In the genomic region with DNA sequence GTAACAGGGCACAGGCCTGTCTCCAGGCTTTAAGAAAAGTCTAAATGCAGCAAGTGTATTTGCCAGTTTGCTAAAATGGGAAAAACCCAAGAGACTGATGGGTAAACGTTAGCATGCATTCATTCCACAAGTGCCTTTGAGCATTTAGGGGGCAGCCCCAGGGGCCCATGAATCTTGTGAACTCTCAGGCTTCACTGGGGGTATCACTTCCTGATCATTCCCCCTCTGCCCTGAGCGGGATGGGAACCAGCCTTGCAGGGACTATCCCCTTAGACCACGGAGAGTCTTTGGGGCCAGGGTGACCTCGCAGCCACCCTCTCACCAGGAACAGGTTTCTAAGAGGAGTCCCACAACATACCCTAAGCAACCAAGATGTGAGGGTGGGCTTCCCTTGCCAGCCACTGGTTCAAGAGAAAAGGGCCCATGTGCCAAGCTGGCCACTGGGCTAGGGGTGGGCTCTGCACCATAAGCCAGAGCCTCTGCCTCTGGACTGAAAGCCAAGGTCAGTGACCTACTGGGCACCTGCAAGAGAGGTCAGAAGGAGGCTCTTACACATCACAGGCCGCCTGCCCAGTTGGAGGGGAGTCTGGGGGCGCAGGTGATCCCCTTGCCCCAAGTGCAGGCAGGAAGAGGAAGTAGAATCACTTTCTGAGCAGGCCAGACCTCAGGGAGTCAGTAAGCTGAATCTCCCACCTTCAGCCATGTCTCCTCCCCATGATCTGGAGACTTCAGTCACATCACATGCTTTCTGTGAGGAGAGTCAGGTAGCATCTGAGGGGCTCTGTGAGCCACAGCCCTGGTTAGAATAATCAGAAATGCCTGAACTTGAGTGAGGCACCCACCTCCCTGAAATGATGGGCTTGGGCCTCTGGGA, we compare ENCODE assay signal across 1 cellular context.
TF ChIP-seq lines count a peak whose summit lies in the region.

No MANE protein-coding gene starts in this region.

TF ChIP-seq in H1, 55 proteins besides CTCF, POLR2A, EP300 and RAD21 (continued from another document):
- TF ChIP-seq, protein P1, sequence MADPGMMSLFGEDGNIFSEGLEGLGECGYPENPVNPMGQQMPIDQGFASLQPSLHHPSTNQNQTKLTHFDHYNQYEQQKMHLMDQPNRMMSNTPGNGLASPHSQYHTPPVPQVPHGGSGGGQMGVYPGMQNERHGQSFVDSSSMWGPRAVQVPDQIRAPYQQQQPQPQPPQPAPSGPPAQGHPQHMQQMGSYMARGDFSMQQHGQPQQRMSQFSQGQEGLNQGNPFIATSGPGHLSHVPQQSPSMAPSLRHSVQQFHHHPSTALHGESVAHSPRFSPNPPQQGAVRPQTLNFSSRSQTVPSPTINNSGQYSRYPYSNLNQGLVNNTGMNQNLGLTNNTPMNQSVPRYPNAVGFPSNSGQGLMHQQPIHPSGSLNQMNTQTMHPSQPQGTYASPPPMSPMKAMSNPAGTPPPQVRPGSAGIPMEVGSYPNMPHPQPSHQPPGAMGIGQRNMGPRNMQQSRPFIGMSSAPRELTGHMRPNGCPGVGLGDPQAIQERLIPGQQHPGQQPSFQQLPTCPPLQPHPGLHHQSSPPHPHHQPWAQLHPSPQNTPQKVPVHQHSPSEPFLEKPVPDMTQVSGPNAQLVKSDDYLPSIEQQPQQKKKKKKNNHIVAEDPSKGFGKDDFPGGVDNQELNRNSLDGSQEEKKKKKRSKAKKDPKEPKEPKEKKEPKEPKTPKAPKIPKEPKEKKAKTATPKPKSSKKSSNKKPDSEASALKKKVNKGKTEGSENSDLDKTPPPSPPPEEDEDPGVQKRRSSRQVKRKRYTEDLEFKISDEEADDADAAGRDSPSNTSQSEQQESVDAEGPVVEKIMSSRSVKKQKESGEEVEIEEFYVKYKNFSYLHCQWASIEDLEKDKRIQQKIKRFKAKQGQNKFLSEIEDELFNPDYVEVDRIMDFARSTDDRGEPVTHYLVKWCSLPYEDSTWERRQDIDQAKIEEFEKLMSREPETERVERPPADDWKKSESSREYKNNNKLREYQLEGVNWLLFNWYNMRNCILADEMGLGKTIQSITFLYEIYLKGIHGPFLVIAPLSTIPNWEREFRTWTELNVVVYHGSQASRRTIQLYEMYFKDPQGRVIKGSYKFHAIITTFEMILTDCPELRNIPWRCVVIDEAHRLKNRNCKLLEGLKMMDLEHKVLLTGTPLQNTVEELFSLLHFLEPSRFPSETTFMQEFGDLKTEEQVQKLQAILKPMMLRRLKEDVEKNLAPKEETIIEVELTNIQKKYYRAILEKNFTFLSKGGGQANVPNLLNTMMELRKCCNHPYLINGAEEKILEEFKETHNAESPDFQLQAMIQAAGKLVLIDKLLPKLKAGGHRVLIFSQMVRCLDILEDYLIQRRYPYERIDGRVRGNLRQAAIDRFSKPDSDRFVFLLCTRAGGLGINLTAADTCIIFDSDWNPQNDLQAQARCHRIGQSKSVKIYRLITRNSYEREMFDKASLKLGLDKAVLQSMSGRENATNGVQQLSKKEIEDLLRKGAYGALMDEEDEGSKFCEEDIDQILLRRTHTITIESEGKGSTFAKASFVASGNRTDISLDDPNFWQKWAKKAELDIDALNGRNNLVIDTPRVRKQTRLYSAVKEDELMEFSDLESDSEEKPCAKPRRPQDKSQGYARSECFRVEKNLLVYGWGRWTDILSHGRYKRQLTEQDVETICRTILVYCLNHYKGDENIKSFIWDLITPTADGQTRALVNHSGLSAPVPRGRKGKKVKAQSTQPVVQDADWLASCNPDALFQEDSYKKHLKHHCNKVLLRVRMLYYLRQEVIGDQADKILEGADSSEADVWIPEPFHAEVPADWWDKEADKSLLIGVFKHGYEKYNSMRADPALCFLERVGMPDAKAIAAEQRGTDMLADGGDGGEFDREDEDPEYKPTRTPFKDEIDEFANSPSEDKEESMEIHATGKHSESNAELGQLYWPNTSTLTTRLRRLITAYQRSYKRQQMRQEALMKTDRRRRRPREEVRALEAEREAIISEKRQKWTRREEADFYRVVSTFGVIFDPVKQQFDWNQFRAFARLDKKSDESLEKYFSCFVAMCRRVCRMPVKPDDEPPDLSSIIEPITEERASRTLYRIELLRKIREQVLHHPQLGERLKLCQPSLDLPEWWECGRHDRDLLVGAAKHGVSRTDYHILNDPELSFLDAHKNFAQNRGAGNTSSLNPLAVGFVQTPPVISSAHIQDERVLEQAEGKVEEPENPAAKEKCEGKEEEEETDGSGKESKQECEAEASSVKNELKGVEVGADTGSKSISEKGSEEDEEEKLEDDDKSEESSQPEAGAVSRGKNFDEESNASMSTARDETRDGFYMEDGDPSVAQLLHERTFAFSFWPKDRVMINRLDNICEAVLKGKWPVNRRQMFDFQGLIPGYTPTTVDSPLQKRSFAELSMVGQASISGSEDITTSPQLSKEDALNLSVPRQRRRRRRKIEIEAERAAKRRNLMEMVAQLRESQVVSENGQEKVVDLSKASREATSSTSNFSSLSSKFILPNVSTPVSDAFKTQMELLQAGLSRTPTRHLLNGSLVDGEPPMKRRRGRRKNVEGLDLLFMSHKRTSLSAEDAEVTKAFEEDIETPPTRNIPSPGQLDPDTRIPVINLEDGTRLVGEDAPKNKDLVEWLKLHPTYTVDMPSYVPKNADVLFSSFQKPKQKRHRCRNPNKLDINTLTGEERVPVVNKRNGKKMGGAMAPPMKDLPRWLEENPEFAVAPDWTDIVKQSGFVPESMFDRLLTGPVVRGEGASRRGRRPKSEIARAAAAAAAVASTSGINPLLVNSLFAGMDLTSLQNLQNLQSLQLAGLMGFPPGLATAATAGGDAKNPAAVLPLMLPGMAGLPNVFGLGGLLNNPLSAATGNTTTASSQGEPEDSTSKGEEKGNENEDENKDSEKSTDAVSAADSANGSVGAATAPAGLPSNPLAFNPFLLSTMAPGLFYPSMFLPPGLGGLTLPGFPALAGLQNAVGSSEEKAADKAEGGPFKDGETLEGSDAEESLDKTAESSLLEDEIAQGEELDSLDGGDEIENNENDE (IDR thresholded peaks at IDR 0.05; ENCODE audit: insufficient replicate concordance, low read length), result no peak
- no peak for TF ChIP-seq ASH2L (IDR thresholded peaks at IDR 0.05; ENCODE audit: low read length)
- no peak for TF ChIP-seq RNF2 (IDR thresholded peaks at IDR 0.05; ENCODE audit: borderline replicate concordance, low read depth, low read length, missing control alignments, poor library complexity, severe bottlenecking)
- no peak for TF ChIP-seq JUN (IDR thresholded peaks at IDR 0.05; ENCODE audit: low read depth, low read length)
